Comparison of ENCODE assay signal across 2 cellular contexts in the genomic region with DNA sequence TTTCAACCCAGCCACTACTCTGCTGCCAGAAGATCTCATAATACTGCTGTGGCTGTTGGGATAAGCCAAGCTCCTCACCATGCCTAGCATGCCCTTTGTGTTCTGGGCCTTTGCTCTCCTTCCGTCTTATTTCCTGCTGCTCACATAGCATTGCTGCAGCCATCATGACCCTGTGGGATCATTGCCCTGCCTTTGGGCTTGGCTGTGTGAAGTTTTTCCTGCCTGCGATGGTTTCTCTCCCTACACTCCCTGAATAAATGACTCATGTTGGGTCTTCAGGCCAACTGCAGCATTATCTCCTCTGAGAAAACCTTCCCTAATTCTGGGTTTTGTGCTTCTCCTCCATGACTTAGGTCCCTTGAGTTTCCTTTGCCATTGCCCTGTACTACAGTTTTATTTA.
TF ChIP-seq lines count a peak whose summit lies in the region.

No MANE protein-coding gene starts in this region.

TF ChIP-seq in endothelial cell of umbilical vein, 7 proteins besides CTCF, POLR2A, EP300 and RAD21:
- TF ChIP-seq EZH2 (IDR thresholded peaks at IDR 0.05; ENCODE audit: borderline replicate concordance, low read depth, low read length, severe bottlenecking) (no peak), POLR2AphosphoS5 (IDR thresholded peaks at IDR 0.05; ENCODE audit: insufficient read depth, low read depth, low read length) (no peak), FOS (IDR thresholded peaks at IDR 0.05; ENCODE audit: borderline replicate concordance, insufficient read depth, low read length) (no peak), GATA2 (IDR thresholded peaks at IDR 0.05; ENCODE audit: insufficient read depth, insufficient read length, low read depth, low read length) (no peak), JUN (IDR thresholded peaks at IDR 0.05; ENCODE audit: borderline replicate concordance, insufficient read depth, insufficient read length, low read depth) (no peak), MYC (IDR thresholded peaks at IDR 0.05; ENCODE audit: low read depth, low read length) (no peak)
- TF ChIP-seq, protein P1, sequence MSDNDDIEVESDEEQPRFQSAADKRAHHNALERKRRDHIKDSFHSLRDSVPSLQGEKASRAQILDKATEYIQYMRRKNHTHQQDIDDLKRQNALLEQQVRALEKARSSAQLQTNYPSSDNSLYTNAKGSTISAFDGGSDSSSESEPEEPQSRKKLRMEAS (IDR thresholded peaks at IDR 0.05; ENCODE audit: insufficient read depth, insufficient read length), result no peak

TF ChIP-seq in SK-N-SH treated with all-trans-retinoic acid at 6 μM for 48 hours, 23 proteins besides CTCF, POLR2A, EP300 and RAD21:
- TF ChIP-seq ZFP30 (CRISPR knock-in tag; IDR thresholded peaks at IDR 0.05), result no peak
TF ChIP-seq in SK-N-SH treated with all-trans-retinoic acid at 6 μM for 48 hours: peak in this region for 0.
